In genomic region chr17:17754719-17755686, GRCh38 we compare ENCODE assay signal across 14 cellular contexts.
DNase-seq lines count a peak whose midpoint lies in the region; ATAC-seq and TF ChIP-seq lines count a peak whose summit lies in the region.
"Had no signal": no experiment of that assay in that cellular context is flagged by ENCODE, and none has a peak within 500 bp of the region (broad histone marks: within the 10 kb centered on the region; RNA-seq: fewer than 3 reads in every experiment).

No MANE protein-coding gene starts in this region.

- H3K4me3 ChIP-seq in CD8-positive, alpha-beta T cell (ENCODE audit: low read depth, low read length) = no peak overlapping the region
- H3K4me3 ChIP-seq in Karpas-422 (ENCODE audit: low read length) (no peak overlapping the region), psoas muscle (no peak overlapping the region), GM23248 (no peak overlapping the region)
- H3K4me3 ChIP-seq: tibial artery had no signal

- CTCF ChIA-PET in CD8-positive, alpha-beta T cell (lab: Charles Lee) = interaction anchor here (1.0 kb wide), 1 partner anchor 28 kb away, joined by 3 read pairs; no protein-coding TSS in a partner anchor

- no peaks in the 10 kb centered on the region for H3K9me3 ChIP-seq in CD8-positive, alpha-beta T cell (ENCODE audit: low read length)
- H3K9me3 ChIP-seq in Karpas-422 (ENCODE audit: low read length) = no peaks in the 10 kb centered on the region
- H3K9me3 ChIP-seq in psoas muscle = no peaks in the 10 kb centered on the region
- no peaks in the 10 kb centered on the region for H3K9me3 ChIP-seq in GM23248 (ENCODE audit: low read depth)
- H3K9me3 ChIP-seq: tibial artery had no signal

- H3F3A ChIP-seq in GM23248 (ENCODE audit: insufficient read depth) = peaks cover 4% of the 10 kb centered on the region; the same call in 1 of the 2 replicates

- DNase-seq in CD8-positive, alpha-beta T cell = no peak
- DNase-seq in Karpas-422 = no peak
- DNase-seq in left cardiac atrium = peak; percentile 57
- DNase-seq in psoas muscle = no peak
- DNase-seq in nucleus accumbens (lab: John Stamatoyannopoulos, UW) = no peak
- no peak for DNase-seq in GM23248
- DNase-seq: activated CD8-positive, alpha-beta memory T cell treated with anti-CD3 and anti-CD28 coated beads, Interleukin-2, amount 50 U/mL, for 4 hours; caudate nucleus; effector memory CD8-positive, alpha-beta T cell; midbrain; tibial artery had no signal

- no peaks in the 10 kb centered on the region for H3K27me3 ChIP-seq in CD8-positive, alpha-beta T cell (ENCODE audit: insufficient read depth, low read length)
- H3K27me3 ChIP-seq in Karpas-422 (ENCODE audit: low read length) (no peaks in the 10 kb centered on the region), psoas muscle (ENCODE audit: insufficient read depth in 3 of 3, low read length in 2 of 3) (no peaks in the 10 kb centered on the region), GM23248 (replicated peaks; ENCODE audit: insufficient read depth) (no peaks in the 10 kb centered on the region)
- H3K27me3 ChIP-seq: tibial artery had no signal

- POLR2A ChIA-PET in CD8-positive, alpha-beta T cell (lab: Charles Lee) = interaction anchor here (0.6 kb wide), 1 partner anchor 14 kb away, joined by 3 read pairs; no protein-coding TSS in a partner anchor

- peak overlapping the region; percentile 9 for H3K4me3 Mint-ChIP-seq in CD8-positive, alpha-beta T cell
- H3K4me3 Mint-ChIP-seq: effector memory CD8-positive, alpha-beta T cell had no signal

- H3K9me2 ChIP-seq in Karpas-422 (replicated peaks; ENCODE audit: insufficient read depth, low read length) (no peaks in the 10 kb centered on the region), GM23248 (ENCODE audit: insufficient read depth) (no peaks in the 10 kb centered on the region)

- H3K9ac ChIP-seq in Karpas-422 (ENCODE audit: low read length) (peak overlapping the region; percentile 40; the same call in 1 of the 2 replicates), GM23248 (no peak overlapping the region)
- H3K9ac ChIP-seq: parathyroid adenoma had no signal

- in situ Hi-C loops in GM23248 (cut with MboI) = no loop called here

- no peak overlapping the region for H3K27ac ChIP-seq in CD8-positive, alpha-beta T cell (ENCODE audit: low read depth, low read length)
- H3K27ac ChIP-seq in Karpas-422 (ENCODE audit: low read length) = peak overlapping the region; percentile 58
- H3K27ac ChIP-seq in psoas muscle = peak overlapping the region; percentile 30
- no peak overlapping the region for H3K27ac ChIP-seq in GM23248
- H3K27ac ChIP-seq: parathyroid adenoma, tibial artery had no signal

- peaks cover 85% of the 10 kb centered on the region for H3K4me1 Mint-ChIP-seq in CD8-positive, alpha-beta T cell (ENCODE audit: low read depth)

- H2AFZ ChIP-seq in Karpas-422 (ENCODE audit: low read length) = no peak overlapping the region
- H2AFZ ChIP-seq in GM23248 = no peak overlapping the region
- H2AFZ ChIP-seq: parathyroid adenoma had no signal

- intact Hi-C loops in CD8-positive, alpha-beta T cell (cut with DNase I, micrococcal nuclease) = loop anchor here (5.0 kb wide), 2 partner anchors 282 to 562 kb away; partner anchors contain the start of genes ATPAF2 (in 1 of the 2), GID4 (in 1 of the 2) and SMCR8 (in 1 of the 2)
- intact Hi-C loops in left cardiac atrium (cut with DNase I) = loop anchor here in 1 of 2 donors (10.0 kb wide), 1 partner anchor 70 kb away; the partner anchor contains the start of gene RAI1
- intact Hi-C loops in psoas muscle (cut with DNase I) = no loop called here

- H3K36me3 Mint-ChIP-seq in CD8-positive, alpha-beta T cell = peaks cover 10% of the 10 kb centered on the region
- H3K36me3 Mint-ChIP-seq: activated naive CD4-positive, alpha-beta T cell treated with anti-CD3 and anti-CD28 coated beads, Interleukin-2, amount 50 U/mL, for 72 hours had no signal

- H3K4me1 ChIP-seq in CD8-positive, alpha-beta T cell (ENCODE audit: insufficient read depth, low read length) = peaks cover 83% of the 10 kb centered on the region
- H3K4me1 ChIP-seq in Karpas-422 (ENCODE audit: low read length) (peaks cover 82% of the 10 kb centered on the region), psoas muscle (peaks cover 17% of the 10 kb centered on the region), GM23248 (ENCODE audit: insufficient read depth) (peaks cover 14% of the 10 kb centered on the region; the same call in 1 of the 2 replicates)

- H3K9me3 Mint-ChIP-seq in CD8-positive, alpha-beta T cell = no peaks in the 10 kb centered on the region
- H3K9me3 Mint-ChIP-seq: activated naive CD4-positive, alpha-beta T cell treated with anti-CD3 and anti-CD28 coated beads, Interleukin-2, amount 50 U/mL, for 72 hours; effector memory CD8-positive, alpha-beta T cell had no signal

- no peak for TF ChIP-seq CTCF in CD8-positive, alpha-beta T cell (IDR thresholded peaks at IDR 0.05)
- no peak for TF ChIP-seq CTCF in psoas muscle (IDR thresholded peaks at IDR 0.05)

- H4K20me1 ChIP-seq in Karpas-422 (ENCODE audit: insufficient read depth, low read depth, low read length) (no peaks in the 10 kb centered on the region), GM23248 (ENCODE audit: insufficient read depth) (no peaks in the 10 kb centered on the region)

- no peaks in the 10 kb centered on the region for H3K36me3 ChIP-seq in CD8-positive, alpha-beta T cell (ENCODE audit: insufficient read depth, low read length)
- H3K36me3 ChIP-seq in Karpas-422 (ENCODE audit: insufficient read depth, low read length) (no peaks in the 10 kb centered on the region), psoas muscle (ENCODE audit: insufficient read depth in 1 of 2, low read depth in 1 of 2) (no peaks in the 10 kb centered on the region), GM23248 (ENCODE audit: low read depth) (no peaks in the 10 kb centered on the region)
- H3K36me3 ChIP-seq: tibial artery had no signal

- peaks cover 74% of the 10 kb centered on the region for H3K79me2 ChIP-seq in Karpas-422 (ENCODE audit: low read length)
- H3K79me2 ChIP-seq in GM23248 (ENCODE audit: insufficient read depth) = peaks cover 87% of the 10 kb centered on the region

- H3K27me3 Mint-ChIP-seq in CD8-positive, alpha-beta T cell (ENCODE audit: low read depth) = no peaks in the 10 kb centered on the region
- H3K27me3 Mint-ChIP-seq: effector memory CD8-positive, alpha-beta T cell had no signal

- H3K27ac Mint-ChIP-seq in CD8-positive, alpha-beta T cell = peak overlapping the region; percentile 67
- H3K27ac Mint-ChIP-seq: effector memory CD8-positive, alpha-beta T cell had no signal

- WGBS in psoas muscle, 3 donors = 56 to 65% (median 61%) methylated on average over 9 to 11 of the region's 11 CpGs
- 84 to 88% methylated on average over 11 of the region's 11 CpGs for WGBS in GM23248 (ENCODE audit: low coverage in 1 of 2, low lambda C conversion rate in 2 of 2, missing lambda C conversion rate in 2 of 2), 2 experiments

- no peak overlapping the region for H3K4me2 ChIP-seq in Karpas-422 (ENCODE audit: low read depth, low read length, poor library complexity, severe bottlenecking)
- H3K4me2 ChIP-seq in GM23248 (ENCODE audit: unreplicated experiment) = no peak overlapping the region

- no peak for ATAC-seq in CD8-positive, alpha-beta T cell
- ATAC-seq in left cardiac atrium (peak; percentile 37 to 52), psoas muscle (peak in 2 of 4 donors; percentile 1), HG02678 (IDR thresholded peaks at IDR 0.05; ENCODE audit: unreplicated experiment) (no peak)
- ATAC-seq: activated naive CD4-positive, alpha-beta T cell treated with anti-CD3 and anti-CD28 coated beads, Interleukin-2, amount 50 U/mL, for 72 hours; effector memory CD8-positive, alpha-beta T cell had no signal

Comparison
In these comparisons a context has a peak if more than half of its experiments do, and no peak if none do; other contexts are left out.
1. ATAC-seq: peak in left cardiac atrium (2 of 2); none in CD8-positive, alpha-beta T cell (single experiment) and HG02678 (single experiment).
2. H3K27ac ChIP-seq: peak in Karpas-422 (single experiment) and psoas muscle (single experiment); none in CD8-positive, alpha-beta T cell (single experiment) and GM23248 (single experiment).
3. intact Hi-C loops: an anchor here in CD8-positive, alpha-beta T cell (5.0 kb wide); none called in psoas muscle.